Comparison of ENCODE assay signal across 7 cellular contexts in the genomic region with DNA sequence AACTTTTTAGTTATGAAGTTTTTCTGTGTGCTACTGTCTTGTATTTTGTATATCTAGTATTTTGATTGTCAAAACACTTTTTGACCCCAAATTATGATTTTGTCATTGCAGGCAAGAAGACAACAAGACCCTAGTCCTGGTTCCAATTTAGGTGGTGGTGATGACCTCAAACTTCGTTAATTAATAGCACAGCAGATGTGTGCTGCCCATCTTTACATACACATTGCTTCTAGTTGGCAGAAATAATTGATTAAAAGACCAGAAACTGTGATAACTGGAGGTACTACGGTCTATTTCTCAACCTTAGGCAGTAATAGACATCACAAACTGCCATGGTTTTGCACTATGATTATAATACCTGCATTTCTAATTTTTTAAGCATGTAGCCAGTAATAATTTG.
"Had no signal": no experiment of that assay in that cellular context is flagged by ENCODE, and none has a peak within 500 bp of the region (broad histone marks: within the 10 kb centered on the region; RNA-seq: fewer than 3 reads in every experiment).

No MANE protein-coding gene starts in this region.

- H3K4me3 ChIP-seq: GM23248, HAP-1, K562 had no signal

- H3K27ac ChIP-seq: GM23248 had no signal

- DNase-seq: GM23248, GOT3, H7, IMR-90 had no signal

- H3K9ac ChIP-seq: GM23248 had no signal

- ATAC-seq: HCT116, K562 had no signal

- H2AFZ ChIP-seq: GM23248 had no signal

- H3K9me3 ChIP-seq: HAP-1 had no signal
